In genomic region chr12:55923648-55924047, GRCh38 we compare ENCODE assay signal across 4 cellular contexts. TPM values are rescaled to one million over a fixed set of nuclear protein-coding genes. Genes with fewer than 3 reads are reported as not detected.
"Had no signal": no experiment of that assay in that cellular context is flagged by ENCODE, and none has a peak within 500 bp of the region (broad histone marks: within the 10 kb centered on the region; RNA-seq: fewer than 3 reads in every experiment).

No MANE protein-coding gene starts in this region.

RNA-seq across cellular contexts. Expression of gene PMEL, which starts 42.2 kb away (rescaled TPM):
- total RNA-seq: activated CD4-positive, alpha-beta T cell treated with anti-CD3 and anti-CD28 coated beads, Interleukin-2, amount 10 ng/mL, durations not matched to agents 24 days and 14 days; activated T-helper 1 cell treated with anti-CD3 and anti-CD28 coated beads, Interleukin-12 subunit alpha, Interleukin-12 subunit beta, Interleukin-2, Interleukin-4 antibody, amounts not matched to agents 30 ng/mL and 10 ng/mL and 1 ng/mL, durations not matched to agents 14 hours and 24 hours and 36 hours; ascending aorta; MCF 10A had no signal
